In the genomic region with DNA sequence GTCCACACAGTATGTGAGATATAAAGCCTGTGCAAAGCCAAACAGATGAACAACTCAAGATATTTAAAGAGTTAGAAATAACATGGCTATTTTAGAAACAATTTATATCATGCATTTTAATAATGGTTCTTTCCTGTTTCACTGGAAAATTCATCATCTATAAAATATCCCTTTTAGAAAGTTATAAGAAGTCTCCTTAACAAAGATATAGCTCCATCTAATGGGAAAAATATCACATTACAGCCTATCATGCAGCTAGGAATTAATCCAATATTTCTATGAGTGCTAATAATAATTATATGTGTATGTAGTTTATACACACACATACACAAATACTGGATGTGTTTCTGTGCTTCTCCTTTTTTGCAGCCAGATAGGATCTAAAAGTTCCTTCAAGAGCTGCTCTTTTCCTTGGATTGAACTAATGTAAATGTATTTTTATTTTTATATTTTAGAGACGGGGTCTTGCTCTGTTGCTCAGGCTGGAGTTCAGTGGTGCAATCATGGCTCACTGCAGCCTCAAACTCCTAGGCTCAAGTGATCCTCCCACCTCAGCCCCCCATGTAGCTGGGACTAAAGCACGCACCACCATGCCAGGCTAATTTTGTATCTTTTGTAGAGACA, we compare ENCODE assay signal across 9 cellular contexts. TPM values are rescaled to one million over a fixed set of nuclear protein-coding genes. Genes with fewer than 3 reads are reported as not detected.
A peak's percentile ranks its signal among the peaks of the same experiment; 100 is the strongest.
DNase-seq lines count a peak whose midpoint lies in the region; ATAC-seq and TF ChIP-seq lines count a peak whose summit lies in the region.
"Had no signal": no experiment of that assay in that cellular context is flagged by ENCODE, and none has a peak within 500 bp of the region (broad histone marks: within the 10 kb centered on the region; RNA-seq: fewer than 3 reads in every experiment).

No MANE protein-coding gene starts in this region.

- H3K79me2 ChIP-seq in OCI-LY3 (ENCODE audit: low read length): no peaks in the 10 kb centered on the region

- H3K4me1 ChIP-seq in left ventricle myocardium inferior (no peaks in the 10 kb centered on the region), OCI-LY3 (ENCODE audit: low read length) (no peaks in the 10 kb centered on the region), upper lobe of right lung (no peaks in the 10 kb centered on the region)

- no peak overlapping the region for H2AFZ ChIP-seq in OCI-LY3 (ENCODE audit: low read depth, low read length)

- no peaks in the 10 kb centered on the region for H3K36me3 Mint-ChIP-seq in activated CD8-positive, alpha-beta T cell treated with anti-CD3 and anti-CD28 coated beads for 36 hours (ENCODE audit: low read depth)

- H3K9me3 ChIP-seq in left ventricle myocardium inferior (replicated peaks): no peaks in the 10 kb centered on the region
- H3K9me3 ChIP-seq in OCI-LY3 (ENCODE audit: insufficient read depth, low read length): no peaks in the 10 kb centered on the region
- H3K9me3 ChIP-seq in upper lobe of right lung: no peaks in the 10 kb centered on the region

- no peaks in the 10 kb centered on the region for H4K20me1 ChIP-seq in OCI-LY3 (ENCODE audit: insufficient read depth, low read length)

- CTCF ChIA-PET in activated CD8-positive, alpha-beta T cell treated with anti-CD3 and anti-CD28 coated beads for 36 hours (lab: Charles Lee): interaction anchor here (0.6 to 1.9 kb wide), 6 partner anchors 8 to 435 kb away, joined by 3 to 10 read pairs (median 4); a partner anchor contains a TSS

- H3K27ac Mint-ChIP-seq in activated CD8-positive, alpha-beta T cell treated with anti-CD3 and anti-CD28 coated beads for 36 hours: no peak overlapping the region

- H3K27me3 Mint-ChIP-seq in activated CD8-positive, alpha-beta T cell treated with anti-CD3 and anti-CD28 coated beads for 36 hours: peaks cover 12% of the 10 kb centered on the region

- POLR2A ChIA-PET in activated CD8-positive, alpha-beta T cell treated with anti-CD3 and anti-CD28 coated beads for 36 hours (lab: Charles Lee): interaction anchor here (0.6 to 1.8 kb wide), 3 partner anchors 8 to 430 kb away, joined by 3 to 4 read pairs (median 3); a partner anchor contains a TSS

- ATAC-seq in Right ventricle myocardium inferior (no peak), upper lobe of right lung (no peak), GM19397 (IDR thresholded peaks at IDR 0.05; ENCODE audit: unreplicated experiment) (no peak)
- no peak for ATAC-seq in activated CD8-positive, alpha-beta T cell treated with anti-CD3 and anti-CD28 coated beads for 36 hours

- H3K4me3 ChIP-seq in left ventricle myocardium inferior: no peak overlapping the region
- no peak overlapping the region for H3K4me3 ChIP-seq in OCI-LY3 (ENCODE audit: low read length)
- H3K4me3 ChIP-seq in upper lobe of right lung: no peak overlapping the region

- H3K27me3 ChIP-seq in left ventricle myocardium inferior (ENCODE audit: low read depth) (no peaks in the 10 kb centered on the region), OCI-LY3 (ENCODE audit: low read depth, low read length) (peaks cover 24% of the 10 kb centered on the region), upper lobe of right lung (no peaks in the 10 kb centered on the region)

- DNase-seq in left ventricle myocardium inferior: no peak
- no peak for DNase-seq in Right ventricle myocardium inferior (ENCODE audit: missing footprints)
- peak; percentile 9 to 32 for DNase-seq in erythroblast (lab: John Stamatoyannopoulos, UW)
- no peak for DNase-seq in upper lobe of right lung
- DNase-seq in MV-4-11 (lab: John Stamatoyannopoulos, UW): no peak
- DNase-seq in activated CD8-positive, alpha-beta T cell treated with anti-CD3 and anti-CD28 coated beads for 36 hours: no peak
- DNase-seq: cerebellar nuclear complex had no signal

- TF ChIP-seq CTCF in left ventricle myocardium inferior (IDR thresholded peaks at IDR 0.05; ENCODE audit: borderline replicate concordance) (peak; percentile 50), OCI-LY3 (IDR thresholded peaks at IDR 0.05; ENCODE audit: low read depth, low read length) (peak; percentile 51), upper lobe of right lung (IDR thresholded peaks at IDR 0.05) (peak; percentile 49)
- no peak for TF ChIP-seq CTCF in activated CD8-positive, alpha-beta T cell treated with anti-CD3 and anti-CD28 coated beads for 36 hours (IDR thresholded peaks at IDR 0.05)

- intact Hi-C loops in left ventricle myocardium inferior (cut with micrococcal nuclease): no loop called here
- intact Hi-C loops in Right ventricle myocardium inferior (cut with DNase I): no loop called here
- intact Hi-C loops in upper lobe of right lung (cut with DNase I): no loop called here
- intact Hi-C loops in activated CD8-positive, alpha-beta T cell treated with anti-CD3 and anti-CD28 coated beads for 36 hours (cut with micrococcal nuclease): no loop called here

- H3K27ac ChIP-seq in left ventricle myocardium inferior (replicated peaks) (no peak overlapping the region), OCI-LY3 (ENCODE audit: low read length) (no peak overlapping the region), upper lobe of right lung (no peak overlapping the region)

- no peaks in the 10 kb centered on the region for H3K36me3 ChIP-seq in left ventricle myocardium inferior
- H3K36me3 ChIP-seq in OCI-LY3 (replicated peaks; ENCODE audit: low read depth, low read length): no peaks in the 10 kb centered on the region
- no peaks in the 10 kb centered on the region for H3K36me3 ChIP-seq in upper lobe of right lung

- no peak overlapping the region for H3K9ac ChIP-seq in OCI-LY3 (ENCODE audit: low read length)

- H3K4me1 Mint-ChIP-seq in activated CD8-positive, alpha-beta T cell treated with anti-CD3 and anti-CD28 coated beads for 36 hours (ENCODE audit: low read depth): no peaks in the 10 kb centered on the region

- no peak overlapping the region for H3K4me3 Mint-ChIP-seq in activated CD8-positive, alpha-beta T cell treated with anti-CD3 and anti-CD28 coated beads for 36 hours

- no peak overlapping the region for H3K4me2 ChIP-seq in OCI-LY3 (ENCODE audit: low read length)

- no peak for TF ChIP-seq POLR2A in erythroblast (IDR thresholded peaks at IDR 0.05; ENCODE audit: low read length)

- H3K9me3 Mint-ChIP-seq in activated CD8-positive, alpha-beta T cell treated with anti-CD3 and anti-CD28 coated beads for 36 hours: peaks cover 4% of the 10 kb centered on the region

RNA-seq across cellular contexts. Expression of a gene that starts 21.6 kb away (rescaled TPM):
- total RNA-seq in left ventricle myocardium inferior: 12.4 TPM
- 11.7 TPM for total RNA-seq in Right ventricle myocardium inferior
- total RNA-seq in upper lobe of right lung: 33.1 TPM
- 100 to 1,000 TPM; 421 to 453 TPM for total RNA-seq in activated CD8-positive, alpha-beta T cell treated with anti-CD3 and anti-CD28 coated beads for 36 hours

Comparison
In these comparisons a context has a peak if more than half of its experiments do, and no peak if none do; other contexts are left out.
1. DNase-seq: peak in erythroblast (2 of 2); none in left ventricle myocardium inferior (single experiment), Right ventricle myocardium inferior (single experiment), upper lobe of right lung (single experiment), MV-4-11 (single experiment) and activated CD8-positive, alpha-beta T cell treated with anti-CD3 and anti-CD28 coated beads for 36 hours (single experiment).
2. RNA of a gene that starts 21.6 kb away (total RNA-seq): 421 to 453 TPM in activated CD8-positive, alpha-beta T cell treated with anti-CD3 and anti-CD28 coated beads for 36 hours; 33.1 TPM in upper lobe of right lung (single experiment), 12.4 TPM in left ventricle myocardium inferior (single experiment) and 11.7 TPM in Right ventricle myocardium inferior (single experiment); every median in the first group is over 10 times any median in the second.